ENCODE assay signal across 19 cellular contexts in genomic region chr3:149016242-149016641, GRCh38. TPM values are rescaled to one million over a fixed set of nuclear protein-coding genes. Genes with fewer than 3 reads are reported as not detected.
A peak's percentile ranks its signal among the peaks of the same experiment; 100 is the strongest.
DNase-seq lines count a peak whose midpoint lies in the region; ATAC-seq, FAIRE-seq and TF ChIP-seq lines count a peak whose summit lies in the region.
"Had no signal": no experiment of that assay in that cellular context is flagged by ENCODE, and none has a peak within 500 bp of the region (broad histone marks: within the 10 kb centered on the region; RNA-seq: fewer than 3 reads in every experiment).

No MANE protein-coding gene starts in this region.

- peaks cover 35% of the 10 kb centered on the region for H3K36me3 Mint-ChIP-seq in HFFc6 (ENCODE audit: low read depth)

- peak overlapping the region; percentile 88 for H3K27ac Mint-ChIP-seq in HFFc6
- H3K27ac Mint-ChIP-seq: mesothelial cell of epicardium; stimulated activated naive B cell treated with anti-CD40 and anti-IgM and Interleukin-4, amounts not matched to agents 10 μg/mL and 1 μg/mL and 100 μg/mL, for 72 hours had no signal

- H4K91ac ChIP-seq in H1 (replicated peaks; ENCODE audit: insufficient read length, low read length): no peak overlapping the region

- H3K79me2 ChIP-seq in H1 (ENCODE audit: control insufficient read depth in 1 of 2, insufficient read depth in 2 of 2, low read length in 2 of 2): no peaks in the 10 kb centered on the region

- no peak overlapping the region for H2AFZ ChIP-seq in H1 (ENCODE audit: low read length)

- H3K23ac ChIP-seq in H1 (ENCODE audit: insufficient read length): no peak overlapping the region

- peaks cover 2% of the 10 kb centered on the region; the same call in 1 of the 2 replicates for H3K79me1 ChIP-seq in H1 (ENCODE audit: low read depth, low read length)

- H2BK12ac ChIP-seq in H1 (ENCODE audit: low read depth, low read length): no peak overlapping the region

- H3K4me3 ChIP-seq in H1 (ENCODE audit: extremely low read depth in 1 of 4, insufficient read depth in 2 of 4, low read depth in 3 of 4, low read length in 4 of 4) (no peak overlapping the region), psoas muscle (no peak overlapping the region)
- H3K4me3 ChIP-seq: colonic mucosa, Peyer's patch, smooth muscle cell had no signal

- no peak overlapping the region for H4K8ac ChIP-seq in H1 (ENCODE audit: extremely low read depth, insufficient read depth, low read length)

- no peaks in the 10 kb centered on the region for H4K20me1 ChIP-seq in H1 (replicated peaks in 1 of 2; ENCODE audit: control insufficient read depth in 1 of 2, insufficient read depth in 2 of 2, low read length in 2 of 2)

- DNase-seq in DMS53 (lab: John Stamatoyannopoulos, UW): peak; percentile 11
- no peak for DNase-seq in DMS53 treated with DMSO at 0.1 percent for 48 hours (lab: John Stamatoyannopoulos, UW; ENCODE audit: unreplicated experiment)
- no peak for DNase-seq in HFFc6
- DNase-seq in H1 (ENCODE audit: low read depth in 1 of 2, low spot score in 2 of 2): no peak
- DNase-seq in psoas muscle: no peak
- no peak for DNase-seq in OCI-M1 (lab: John Stamatoyannopoulos, UW)
- DNase-seq in amygdala (lab: John Stamatoyannopoulos, UW): no peak
- DNase-seq: 8988T; amniotic stem cell; colonic mucosa; KG1; NCI-H1092 treated with DMSO at 0.1 percent for 48 hours; NCI-H774; Peyer's patch; stimulated activated naive B cell treated with anti-CD40 and anti-IgM and Interleukin-4, amounts not matched to agents 10 μg/mL and 1 μg/mL and 100 μg/mL, for 72 hours had no signal

- ATAC-seq in psoas muscle: peak; percentile 11 to 39 (median 38)
- ATAC-seq in GM19324 (IDR thresholded peaks at IDR 0.05; ENCODE audit: low FRiP score, unreplicated experiment): no peak
- ATAC-seq: stimulated activated naive B cell treated with anti-CD40 and anti-IgM and Interleukin-4, amounts not matched to agents 10 μg/mL and 1 μg/mL and 100 μg/mL, for 72 hours had no signal

- H3K9me3 ChIP-seq in H1 (ENCODE audit: insufficient read depth in 2 of 2, low read depth in 1 of 2, low read length in 1 of 2): no peaks in the 10 kb centered on the region
- no peaks in the 10 kb centered on the region for H3K9me3 ChIP-seq in psoas muscle
- H3K9me3 ChIP-seq: colonic mucosa, Peyer's patch had no signal

- no peak overlapping the region for H2BK120ac ChIP-seq in H1 (replicated peaks; ENCODE audit: low read depth, low read length)

- H2BK5ac ChIP-seq in H1 (ENCODE audit: low read depth, low read length): 0 out of 2 replicates have a peak overlapping the region, but pooled peaks have one; percentile 19

- no peak overlapping the region for H3K9ac ChIP-seq in H1 (replicated peaks in 1 of 4; ENCODE audit: extremely low read depth in 1 of 4, low read depth in 3 of 4, low read length in 3 of 4)

- TF ChIP-seq RAD21 in H1 (IDR thresholded peaks at IDR 0.05 in 1 of 2, conservative IDR thresholded peaks at IDR 0.05 in 1 of 2; ENCODE audit: low read depth in 2 of 2, low read length in 2 of 2): no peak

- no peak overlapping the region for H2BK20ac ChIP-seq in H1 (ENCODE audit: low read length)

- peak overlapping the region; percentile 53 for H3K4me3 Mint-ChIP-seq in HFFc6
- H3K4me3 Mint-ChIP-seq: mesothelial cell of epicardium; stimulated activated naive B cell treated with anti-CD40 and anti-IgM and Interleukin-4, amounts not matched to agents 10 μg/mL and 1 μg/mL and 100 μg/mL, for 72 hours had no signal

- TF ChIP-seq CTCF in HFFc6 (IDR thresholded peaks at IDR 0.05): 0 out of 2 replicates have a peak, but pooled peaks have one; percentile 31
- peak in 1 of 3 experiments; percentile 6; a peak in 1 of 4 replicates for TF ChIP-seq CTCF in H1 (IDR thresholded peaks at IDR 0.05; ENCODE audit: control extremely low read depth in 1 of 3, insufficient read depth in 1 of 3, low read depth in 1 of 3, low read length in 3 of 3)
- TF ChIP-seq CTCF in psoas muscle (IDR thresholded peaks at IDR 0.05): peak; percentile 9

- peaks cover 0 to 20% (median 2%) of the 10 kb centered on the region in 4 experiments; a peak in 3 of 8 replicates for H3K36me3 ChIP-seq in H1 (ENCODE audit: control insufficient read depth in 2 of 4, insufficient read depth in 4 of 4, low read length in 3 of 4)
- H3K36me3 ChIP-seq in psoas muscle (ENCODE audit: insufficient read depth in 1 of 2, low read depth in 1 of 2): peaks cover 4 to 34% of the 10 kb centered on the region in 2 donors
- H3K36me3 ChIP-seq: colonic mucosa had no signal

- TF ChIP-seq EP300 in H1 (IDR thresholded peaks at IDR 0.05; ENCODE audit: borderline replicate concordance in 1 of 2, low read depth in 2 of 2, low read length in 2 of 2): no peak

- H4K5ac ChIP-seq in H1 (ENCODE audit: insufficient read length, low read depth, low read length): no peak overlapping the region

- H2AK5ac ChIP-seq in H1 (ENCODE audit: low read depth, low read length): no peak overlapping the region; the same call in 1 of the 2 replicates

- peaks cover 4% of the 10 kb centered on the region for H3K27me3 Mint-ChIP-seq in HFFc6 (ENCODE audit: insufficient read depth)
- H3K27me3 Mint-ChIP-seq: stimulated activated naive B cell treated with anti-CD40 and anti-IgM and Interleukin-4, amounts not matched to agents 10 μg/mL and 1 μg/mL and 100 μg/mL, for 72 hours had no signal

- POLR2A ChIA-PET in H1 (lab: Charles Lee; ENCODE audit: partially characterized antibody): no interaction called here

- no peak for TF ChIP-seq POLR2A in H1 (IDR thresholded peaks at IDR 0.05; ENCODE audit: control extremely low read depth in 1 of 2, low read depth in 2 of 2, low read length in 2 of 2)

- no peaks in the 10 kb centered on the region for H3K23me2 ChIP-seq in H1 (ENCODE audit: low read depth, low read length)

- H3K4me1 Mint-ChIP-seq in HFFc6 (ENCODE audit: low read depth): peaks cover 74% of the 10 kb centered on the region
- H3K4me1 Mint-ChIP-seq: mesothelial cell of epicardium; stimulated activated naive B cell treated with anti-CD40 and anti-IgM and Interleukin-4, amounts not matched to agents 10 μg/mL and 1 μg/mL and 100 μg/mL, for 72 hours had no signal

- H3K4me2 ChIP-seq in H1 (ENCODE audit: insufficient read depth in 1 of 2, low read depth in 2 of 2, low read length in 2 of 2): no peak overlapping the region
- H3K4me2 ChIP-seq: smooth muscle cell had no signal

- no peak overlapping the region for H3K56ac ChIP-seq in H1 (replicated peaks; ENCODE audit: insufficient read length, low read depth, low read length)

- H3K27me3 ChIP-seq in H1 (replicated peaks in 1 of 4; ENCODE audit: control insufficient read depth in 3 of 4, extremely low read depth in 1 of 4, insufficient read depth in 3 of 4, low read length in 3 of 4) (no peaks in the 10 kb centered on the region), psoas muscle (ENCODE audit: insufficient read depth in 3 of 3, low read length in 2 of 3) (no peaks in the 10 kb centered on the region)
- H3K27me3 ChIP-seq: colonic mucosa, Peyer's patch had no signal

- intact Hi-C loops in psoas muscle (cut with DNase I): no loop called here

- H3K4me1 ChIP-seq in H1 (replicated peaks in 1 of 4; ENCODE audit: control insufficient read depth in 3 of 4, insufficient read depth in 4 of 4, low read length in 3 of 4) (peaks cover 0 to 15% (median 14%) of the 10 kb centered on the region in 4 experiments), psoas muscle (peaks cover 74% of the 10 kb centered on the region)
- H3K4me1 ChIP-seq: colonic mucosa had no signal

- H3K14ac ChIP-seq in H1 (ENCODE audit: insufficient read length): no peak overlapping the region

- peak overlapping the region; percentile 46; the same call in 1 of the 2 replicates for H2BK15ac ChIP-seq in H1 (ENCODE audit: low read length)

- H3K18ac ChIP-seq in H1 (ENCODE audit: extremely low read depth, low read length): no peak overlapping the region

- WGBS in H1 (ENCODE audit: extremely low coverage in 1 of 2, insufficient coverage in 1 of 2, insufficient read length in 1 of 2, insufficient replicate concordance in 2 of 2, low coverage in 1 of 2, low lambda C conversion rate in 2 of 2, missing lambda C conversion rate in 1 of 2), 2 experiments: 94% methylated on average over 1 of the region's 2 CpGs; no CpG with 5 or more reads in 1 of the 2 experiments
- 73 to 80% (median 74%) methylated on average over 1 to 2 of the region's 2 CpGs for WGBS in psoas muscle, 3 donors

- no peak for FAIRE-seq in H1 (lab: Jason Lieb, UNC)
- FAIRE-seq: keratinocyte had no signal

- H3K27ac ChIP-seq in H1 (ENCODE audit: low read depth, low read length) (no peak overlapping the region), psoas muscle (peak overlapping the region; percentile 92)
- H3K27ac ChIP-seq: colonic mucosa, Peyer's patch had no signal

- no peak overlapping the region for H3K4ac ChIP-seq in H1 (replicated peaks; ENCODE audit: insufficient read length, low read depth, low read length)

- H3K9me3 Mint-ChIP-seq in HFFc6: no peaks in the 10 kb centered on the region
- H3K9me3 Mint-ChIP-seq: mesothelial cell of epicardium had no signal

- CTCF ChIA-PET in H1 (lab: Charles Lee; ENCODE audit: partially characterized antibody): interaction anchor here (0.7 to 1.3 kb wide), 4 partner anchors 13 to 57 kb away, joined by 3 to 4 read pairs (median 3); no protein-coding TSS in a partner anchor

TF ChIP-seq in H1, 55 proteins besides CTCF, POLR2A, EP300 and RAD21:
- TF ChIP-seq ZNF274 (IDR thresholded peaks at IDR 0.05; ENCODE audit: borderline replicate concordance, extremely low read depth, low read length) (no peak), EGR1 (IDR thresholded peaks at IDR 0.05; ENCODE audit: borderline replicate concordance, low read depth, low read length) (no peak), SP2 (IDR thresholded peaks at IDR 0.05; ENCODE audit: low read length) (no peak), EZH2 (IDR thresholded peaks at IDR 0.05; ENCODE audit: low read depth, low read length, severe bottlenecking) (no peak), SIN3A (conservative IDR thresholded peaks at IDR 0.05 in 1 of 2, IDR thresholded peaks at IDR 0.05 in 1 of 2; ENCODE audit: low read depth in 1 of 2, low read length in 2 of 2) (no peak), KDM1A (IDR thresholded peaks at IDR 0.05; ENCODE audit: borderline replicate concordance, low read length) (no peak), TBP (IDR thresholded peaks at IDR 0.05; ENCODE audit: low read depth, low read length) (no peak)

RNA-seq across cellular contexts. Expression of gene GYG1, which starts 24.9 kb away (rescaled TPM):
- 10 to 100 TPM; 68.9 to 88.6 (median 78.5) TPM for total RNA-seq in HFFc6 (2021; fragmentation: NEBNext Ultra II Directional; extraction: Animal tissue kit (Norgen Biotek cat#: 25700))
- total RNA-seq in H1 (2021; fragmentation: NEBNext Ultra II Directional; extraction: Animal tissue kit (Norgen Biotek cat#: 25700)): 31.0 and 34.2 TPM in 2 replicates
- polyA plus RNA-seq in H1 (2011; rRNA removed): 14.4 and 19.4 TPM in 2 replicates
- polyA plus RNA-seq in H1 (2011; cell fraction: cytosol; rRNA removed): 18.8 TPM
- 14.0 TPM for polyA plus RNA-seq in H1 (2011; cell fraction: nucleus; rRNA removed)
- polyA plus RNA-seq in H1 (2012, experiment 1 of 2): 33.1 to 37.1 TPM (median 34.0 TPM) in 4 replicates
- 9.1 TPM for polyA plus RNA-seq in H1 (2012, experiment 2 of 2)
- 29.6 TPM for polyA plus RNA-seq in H1 (2013, experiment 1 of 2)
- 28.7 TPM for polyA plus RNA-seq in H1 (2013, experiment 2 of 2)
- 27.1 and 28.8 TPM in 2 replicates for polyA minus RNA-seq in H1 (2011; rRNA and poly(A)+ RNA removed)
- polyA minus RNA-seq in H1 (2011; cell fraction: cytosol; rRNA and poly(A)+ RNA removed): 25.6 TPM
- 30.7 TPM for polyA minus RNA-seq in H1 (2011; cell fraction: nucleus; rRNA and poly(A)+ RNA removed)
- 100 to 1,000 TPM; 305 to 550 (median 419) TPM for total RNA-seq in psoas muscle
- 100 to 1,000 TPM; 164 to 373 (median 338) TPM for polyA plus RNA-seq in psoas muscle
